1 cellular context compared by ENCODE assay signal in genomic region chr11:47139878-47140277, GRCh38.
TF ChIP-seq lines count a peak whose summit lies in the region.

No MANE protein-coding gene starts in this region.

TF ChIP-seq in H1, 55 proteins besides CTCF, POLR2A, EP300 and RAD21:
- TF ChIP-seq ATF3 (IDR thresholded peaks at IDR 0.05; ENCODE audit: insufficient read depth, low read depth, low read length) (no peak), TEAD4 (IDR thresholded peaks at IDR 0.05; ENCODE audit: low read depth, low read length) (no peak), NRF1 (IDR thresholded peaks at IDR 0.05; ENCODE audit: low read depth, low read length) (no peak)
- TF ChIP-seq, protein P1, sequence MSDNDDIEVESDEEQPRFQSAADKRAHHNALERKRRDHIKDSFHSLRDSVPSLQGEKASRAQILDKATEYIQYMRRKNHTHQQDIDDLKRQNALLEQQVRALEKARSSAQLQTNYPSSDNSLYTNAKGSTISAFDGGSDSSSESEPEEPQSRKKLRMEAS (IDR thresholded peaks at IDR 0.05), result no peak
